In genomic region chr17:44552361-44552760, GRCh38 we compare ENCODE assay signal across 24 cellular contexts. TPM values are rescaled to one million over a fixed set of nuclear protein-coding genes. Genes with fewer than 3 reads are reported as not detected.
A peak's percentile ranks its signal among the peaks of the same experiment; 100 is the strongest.
DNase-seq lines count a peak whose midpoint lies in the region; ATAC-seq, FAIRE-seq and TF ChIP-seq lines count a peak whose summit lies in the region.
"Had no signal": no experiment of that assay in that cellular context is flagged by ENCODE, and none has a peak within 500 bp of the region (broad histone marks: within the 10 kb centered on the region; RNA-seq: fewer than 3 reads in every experiment).

No MANE protein-coding gene starts in this region.

- no peak for TF ChIP-seq RAD21 in H1 (IDR thresholded peaks at IDR 0.05 in 1 of 2, conservative IDR thresholded peaks at IDR 0.05 in 1 of 2; ENCODE audit: low read depth in 2 of 2, low read length in 2 of 2)

- peak overlapping the region; percentile 40 for H3K4ac ChIP-seq in H1 (replicated peaks; ENCODE audit: insufficient read length, low read depth, low read length)

- no peaks in the 10 kb centered on the region for H3K79me1 ChIP-seq in H1 (ENCODE audit: low read depth, low read length)

- in situ Hi-C loops in transverse colon (cut with MboI; ENCODE audit: low pct_ligation_motif_present in 1 of 4, low pct_unique_long_range_greater_than_20kb in 1 of 4, low sequenced_read_pairs in 3 of 4) = no loop called here

- H3K27me3 ChIP-seq in Peyer's patch = no peaks in the 10 kb centered on the region
- peaks cover 0 to 3% (median 1%) of the 10 kb centered on the region in 4 experiments; a peak in 2 of 7 replicates for H3K27me3 ChIP-seq in H1 (replicated peaks in 1 of 4; ENCODE audit: control insufficient read depth in 3 of 4, extremely low read depth in 1 of 4, insufficient read depth in 3 of 4, low read length in 3 of 4)
- H3K27me3 ChIP-seq in transverse colon = peaks cover 27% of the 10 kb centered on the region
- H3K27me3 ChIP-seq in Karpas-422 (ENCODE audit: low read length) = no peaks in the 10 kb centered on the region
- H3K27me3 ChIP-seq: tibial artery had no signal

- CTCF ChIA-PET in H1 (lab: Charles Lee; ENCODE audit: partially characterized antibody) = interaction anchor here (0.6 kb wide), 1 partner anchor 416 kb away, joined by 3 read pairs; the partner anchor contains the start of gene C1QL1

- TF ChIP-seq POLR2A in Peyer's patch (IDR thresholded peaks at IDR 0.05) = no peak
- TF ChIP-seq POLR2A in H1 (IDR thresholded peaks at IDR 0.05; ENCODE audit: control extremely low read depth in 1 of 2, low read depth in 2 of 2, low read length in 2 of 2) = no peak
- no peak for TF ChIP-seq POLR2A in transverse colon (IDR thresholded peaks at IDR 0.05)

- H3K18ac ChIP-seq in H1 (ENCODE audit: extremely low read depth, low read length) = no peak overlapping the region; the same call in 1 of the 2 replicates

- H2AK5ac ChIP-seq in H1 (ENCODE audit: low read depth, low read length) = no peak overlapping the region

- H3K23ac ChIP-seq in H1 (ENCODE audit: insufficient read length) = no peak overlapping the region

- H3K14ac ChIP-seq in H1 (ENCODE audit: insufficient read length) = no peak overlapping the region

- peaks cover 53% of the 10 kb centered on the region for H3K4me1 Mint-ChIP-seq in nephron

- no peak overlapping the region for H4K5ac ChIP-seq in H1 (ENCODE audit: insufficient read length, low read depth, low read length)

- POLR2A ChIA-PET in H1 (lab: Charles Lee; ENCODE audit: partially characterized antibody) = interaction anchor here (7.2 kb wide), 1 partner anchor 10 kb away, joined by 219 read pairs; no protein-coding TSS in a partner anchor

- H3K27ac ChIP-seq in Peyer's patch (no peak overlapping the region), H1 (ENCODE audit: low read depth, low read length) (no peak overlapping the region), transverse colon (no peak overlapping the region), Karpas-422 (ENCODE audit: low read length) (no peak overlapping the region)
- H3K27ac ChIP-seq: colonic mucosa, esophagus squamous epithelium, tibial artery had no signal

- peak overlapping the region; percentile 37 to 62 (median 56) for H3K27ac Mint-ChIP-seq in nephron
- H3K27ac Mint-ChIP-seq: endodermal cell had no signal

- H3K79me2 ChIP-seq in H1 (ENCODE audit: control insufficient read depth in 1 of 2, insufficient read depth in 2 of 2, low read length in 2 of 2) (no peaks in the 10 kb centered on the region), Karpas-422 (ENCODE audit: low read length) (no peaks in the 10 kb centered on the region)

- no peaks in the 10 kb centered on the region for H3K36me3 Mint-ChIP-seq in nephron (ENCODE audit: low read depth)
- H3K36me3 Mint-ChIP-seq: brain had no signal

- no peak overlapping the region for H3K56ac ChIP-seq in H1 (replicated peaks; ENCODE audit: insufficient read length, low read depth, low read length)

- H3K9me3 ChIP-seq in Peyer's patch = no peaks in the 10 kb centered on the region
- H3K9me3 ChIP-seq in H1 (ENCODE audit: insufficient read depth in 2 of 2, low read depth in 1 of 2, low read length in 1 of 2) = no peaks in the 10 kb centered on the region
- H3K9me3 ChIP-seq in transverse colon = no peaks in the 10 kb centered on the region
- H3K9me3 ChIP-seq in Karpas-422 (ENCODE audit: low read length) = no peaks in the 10 kb centered on the region
- H3K9me3 ChIP-seq: colonic mucosa, esophagus squamous epithelium, tibial artery had no signal

- H3K9me2 ChIP-seq in Karpas-422 (replicated peaks; ENCODE audit: insufficient read depth, low read length) = no peaks in the 10 kb centered on the region

- peak overlapping the region; percentile 84; the same call in 1 of the 2 replicates for H2BK12ac ChIP-seq in H1 (ENCODE audit: low read depth, low read length)

- 88% methylated on average over 9 of the region's 9 CpGs; no CpG with 5 or more reads in 1 of the 2 experiments for WGBS in H1 (ENCODE audit: extremely low coverage in 1 of 2, insufficient coverage in 1 of 2, insufficient read length in 1 of 2, insufficient replicate concordance in 2 of 2, low coverage in 1 of 2, low lambda C conversion rate in 2 of 2, missing lambda C conversion rate in 1 of 2), 2 experiments
- WGBS in transverse colon (ENCODE audit: low coverage in 1 of 2), 2 donors = 43% methylated on average over 7 to 9 of the region's 9 CpGs

- no peak for ATAC-seq in HG03460 (IDR thresholded peaks at IDR 0.05; ENCODE audit: unreplicated experiment)
- ATAC-seq: left cardiac atrium; stimulated activated naive CD8-positive, alpha-beta T cell treated with anti-CD3 and anti-CD28 coated beads, Interleukin-15, Interleukin-2, amounts not matched to agents 100 U/mL and 50 U/mL, for 24 hours had no signal

- H2BK5ac ChIP-seq in H1 (ENCODE audit: low read depth, low read length) = no peak overlapping the region

- H3K4me2 ChIP-seq in H1 (ENCODE audit: insufficient read depth in 1 of 2, low read depth in 2 of 2, low read length in 2 of 2) = no peak overlapping the region
- no peak overlapping the region for H3K4me2 ChIP-seq in Karpas-422 (ENCODE audit: low read depth, low read length, poor library complexity, severe bottlenecking)

- H3K4me3 Mint-ChIP-seq in nephron = no peak overlapping the region
- H3K4me3 Mint-ChIP-seq: endodermal cell had no signal

- peak overlapping the region; percentile 92 for H2BK15ac ChIP-seq in H1 (ENCODE audit: low read length)

- no peak overlapping the region for H3K4me3 ChIP-seq in Peyer's patch
- H3K4me3 ChIP-seq in H1 (ENCODE audit: extremely low read depth in 1 of 4, insufficient read depth in 2 of 4, low read depth in 3 of 4, low read length in 4 of 4) = no peak overlapping the region
- no peak overlapping the region for H3K4me3 ChIP-seq in transverse colon
- no peak overlapping the region for H3K4me3 ChIP-seq in Karpas-422 (ENCODE audit: low read length)
- H3K4me3 ChIP-seq: colonic mucosa, esophagus squamous epithelium, tibial artery had no signal

- peak overlapping the region; percentile 34 for H4K91ac ChIP-seq in H1 (replicated peaks; ENCODE audit: insufficient read length, low read length)

- H4K20me1 ChIP-seq in H1 (replicated peaks in 1 of 2; ENCODE audit: control insufficient read depth in 1 of 2, insufficient read depth in 2 of 2, low read length in 2 of 2) (no peaks in the 10 kb centered on the region), Karpas-422 (ENCODE audit: insufficient read depth, low read depth, low read length) (no peaks in the 10 kb centered on the region)

- DNase-seq in Peyer's patch = peak in 2 of 3 donors; percentile 66 to 75
- no peak for DNase-seq in H1 (ENCODE audit: low read depth in 1 of 2, low spot score in 2 of 2)
- peak; percentile 58 for DNase-seq in transverse colon
- no peak for DNase-seq in NCI-H526 (lab: John Stamatoyannopoulos, UW)
- no peak for DNase-seq in Karpas-422
- no peak for DNase-seq in activated T-cell treated with anti-CD3 and anti-CD28 coated beads, Interleukin-2, amount 50 U/mL, for 1 hour
- DNase-seq: activated CD4-positive, alpha-beta T cell treated with anti-CD3 and anti-CD28 coated beads, Interleukin-2, amount 50 U/mL, for 4 hours; activated CD8-positive, alpha-beta memory T cell treated with anti-CD3 and anti-CD28 coated beads, Interleukin-2, amount 50 U/mL, for 4 hours; colonic mucosa; endodermal cell; esophagus squamous epithelium; glutamatergic neuron; left cardiac atrium; MM.1S; NCI-H1436; NCI-H2171 treated with DMSO at 0.1 percent for 48 hours; NCI-H69; stimulated activated CD4-positive, alpha-beta T cell treated with anti-CD3 and anti-CD28 coated beads, Interleukin-4, amount 100 ng/mL, for 4 hours; stimulated activated naive CD8-positive, alpha-beta T cell treated with anti-CD3 and anti-CD28 coated beads, Interleukin-15, Interleukin-2, amounts not matched to agents 100 U/mL and 50 U/mL, for 24 hours; T-helper 9 cell; tibial artery had no signal

- no peak overlapping the region for H2BK120ac ChIP-seq in H1 (replicated peaks; ENCODE audit: low read depth, low read length)

- H3K9ac ChIP-seq in H1 (replicated peaks in 1 of 4; ENCODE audit: extremely low read depth in 1 of 4, low read depth in 3 of 4, low read length in 3 of 4) (no peak overlapping the region), Karpas-422 (ENCODE audit: low read length) (no peak overlapping the region)

- H3K36me3 ChIP-seq in Peyer's patch (no peaks in the 10 kb centered on the region), H1 (ENCODE audit: control insufficient read depth in 2 of 4, insufficient read depth in 4 of 4, low read length in 3 of 4) (no peaks in the 10 kb centered on the region), transverse colon (no peaks in the 10 kb centered on the region), Karpas-422 (ENCODE audit: insufficient read depth, low read length) (no peaks in the 10 kb centered on the region)
- H3K36me3 ChIP-seq: colonic mucosa, esophagus squamous epithelium, tibial artery had no signal

- TF ChIP-seq EP300 in H1 (IDR thresholded peaks at IDR 0.05; ENCODE audit: borderline replicate concordance in 1 of 2, low read depth in 2 of 2, low read length in 2 of 2) = no peak
- no peak for TF ChIP-seq EP300 in transverse colon (IDR thresholded peaks at IDR 0.05; ENCODE audit: low read depth)

- no peaks in the 10 kb centered on the region for H3K27me3 Mint-ChIP-seq in nephron (ENCODE audit: low read depth)

- peaks cover 0 to 13% (median 4%) of the 10 kb centered on the region in 4 donors for H3K4me1 ChIP-seq in Peyer's patch
- peaks cover 14 to 33% (median 21%) of the 10 kb centered on the region in 4 experiments for H3K4me1 ChIP-seq in H1 (replicated peaks in 1 of 4; ENCODE audit: control insufficient read depth in 3 of 4, insufficient read depth in 4 of 4, low read length in 3 of 4)
- H3K4me1 ChIP-seq in transverse colon = peaks cover 0 to 17% (median 4%) of the 10 kb centered on the region in 4 donors
- peaks cover 17% of the 10 kb centered on the region for H3K4me1 ChIP-seq in Karpas-422 (ENCODE audit: low read length)
- H3K4me1 ChIP-seq: colonic mucosa had no signal

- H2BK20ac ChIP-seq in H1 (ENCODE audit: low read length) = no peak overlapping the region

- peaks cover 8% of the 10 kb centered on the region for H3K23me2 ChIP-seq in H1 (ENCODE audit: low read depth, low read length)

- no peaks in the 10 kb centered on the region for H3K9me3 Mint-ChIP-seq in nephron
- H3K9me3 Mint-ChIP-seq: endodermal cell had no signal

- no peak for FAIRE-seq in H1 (lab: Jason Lieb, UNC)

- TF ChIP-seq CTCF in Peyer's patch (IDR thresholded peaks at IDR 0.05) (no peak), H1 (IDR thresholded peaks at IDR 0.05; ENCODE audit: control extremely low read depth in 1 of 3, insufficient read depth in 1 of 3, low read depth in 1 of 3, low read length in 3 of 3) (no peak), nephron (IDR thresholded peaks at IDR 0.05; ENCODE audit: unreplicated experiment in 3 of 3) (no peak), transverse colon (IDR thresholded peaks at IDR 0.05) (no peak)

- intact Hi-C loops in transverse colon (cut with DNase I; ENCODE audit: low total_unique reads) = no loop called here

- no peak overlapping the region; the same call in 1 of the 2 replicates for H4K8ac ChIP-seq in H1 (ENCODE audit: extremely low read depth, insufficient read depth, low read length)

- H2AFZ ChIP-seq in H1 (ENCODE audit: low read length) = no peak overlapping the region
- H2AFZ ChIP-seq in Karpas-422 (ENCODE audit: low read length) = no peak overlapping the region

RNA-seq across cellular contexts. Expression of gene FZD2, which starts 4.9 kb away (rescaled TPM):
- total RNA-seq in Peyer's patch (1 to 10 TPM in 1 of 4 donors, under 1 TPM in 1, not detected in 2; 0.54 to 2.1 TPM), transverse colon (1 to 10 TPM in 1 of 4 donors, under 1 TPM in 1, not detected in 2; 0.41 to 1.3 TPM)
- 17.0 and 17.6 TPM in 2 replicates for total RNA-seq in H1 (2021; fragmentation: NEBNext Ultra II Directional; extraction: Animal tissue kit (Norgen Biotek cat#: 25700))
- polyA plus RNA-seq in H1 (2011; rRNA removed) = 86.7 and 93.6 TPM in 2 replicates
- 41.3 TPM for polyA plus RNA-seq in H1 (2011; cell fraction: cytosol; rRNA removed)
- polyA plus RNA-seq in H1 (2011; cell fraction: nucleus; rRNA removed) = 37.7 TPM
- 21.7 to 33.8 TPM (median 32.4 TPM) in 4 replicates for polyA plus RNA-seq in H1 (2012, experiment 1 of 2)
- 30.9 TPM for polyA plus RNA-seq in H1 (2012, experiment 2 of 2)
- 12.3 TPM for polyA plus RNA-seq in H1 (2013, experiment 1 of 2)
- 12.0 TPM for polyA plus RNA-seq in H1 (2013, experiment 2 of 2)
- polyA minus RNA-seq in H1 (2011; rRNA and poly(A)+ RNA removed) = 22.5 and 38.9 TPM in 2 replicates
- 37.7 TPM for polyA minus RNA-seq in H1 (2011; cell fraction: cytosol; rRNA and poly(A)+ RNA removed)
- polyA minus RNA-seq in H1 (2011; cell fraction: nucleus; rRNA and poly(A)+ RNA removed) = 23.6 TPM
- 0.56 and 2.4 TPM in 2 replicates for total RNA-seq in Karpas-422 (2014; rRNA removed; shearing (Covaris generic); ENCODE audit: low replicate concordance)

RNA-seq across cellular contexts. Expression of gene GPATCH8, which starts 49.2 kb away (rescaled TPM):
- total RNA-seq in Peyer's patch (10 to 100 TPM; 39.6 to 91.6 (median 48.3) TPM), transverse colon (10 to 100 TPM; 14.5 to 53.1 (median 31.2) TPM)
- 51.5 and 58.1 TPM in 2 replicates for total RNA-seq in H1 (2021; fragmentation: NEBNext Ultra II Directional; extraction: Animal tissue kit (Norgen Biotek cat#: 25700))
- polyA plus RNA-seq in H1 (2011; rRNA removed) = 20.5 and 21.6 TPM in 2 replicates
- 18.4 TPM for polyA plus RNA-seq in H1 (2011; cell fraction: cytosol; rRNA removed)
- polyA plus RNA-seq in H1 (2011; cell fraction: nucleus; rRNA removed) = 35.3 TPM
- 23.8 to 31.5 TPM (median 26.7 TPM) in 4 replicates for polyA plus RNA-seq in H1 (2012, experiment 1 of 2)
- 3.3 TPM for polyA plus RNA-seq in H1 (2012, experiment 2 of 2)
- polyA plus RNA-seq in H1 (2013, experiment 1 of 2) = 27.9 TPM
- polyA plus RNA-seq in H1 (2013, experiment 2 of 2) = 27.4 TPM
- polyA minus RNA-seq in H1 (2011; rRNA and poly(A)+ RNA removed) = 32.5 and 32.9 TPM in 2 replicates
- 24.1 TPM for polyA minus RNA-seq in H1 (2011; cell fraction: cytosol; rRNA and poly(A)+ RNA removed)
- polyA minus RNA-seq in H1 (2011; cell fraction: nucleus; rRNA and poly(A)+ RNA removed) = 47.5 TPM
- total RNA-seq in Karpas-422 (2014; rRNA removed; shearing (Covaris generic); ENCODE audit: low replicate concordance) = 22.3 and 23.2 TPM in 2 replicates

Comparison
In these comparisons a context has a peak if more than half of its experiments do, and no peak if none do; other contexts are left out.
1. DNase-seq: peak in Peyer's patch (2 of 3) and transverse colon (single experiment); none in H1 (0 of 2), NCI-H526 (0 of 2), Karpas-422 (single experiment) and activated T-cell treated with anti-CD3 and anti-CD28 coated beads, Interleukin-2, amount 50 U/mL, for 1 hour (single experiment).